7 cellular contexts compared by ENCODE assay signal in genomic region chr19:47607564-47608073, GRCh38. TPM values are rescaled to one million over a fixed set of nuclear protein-coding genes. Genes with fewer than 3 reads are reported as not detected.
DNase-seq lines count a peak whose midpoint lies in the region; ATAC-seq and TF ChIP-seq lines count a peak whose summit lies in the region.

No MANE protein-coding gene starts in this region.

- DNase-seq in activated naive CD8-positive, alpha-beta T cell treated with anti-CD3 and anti-CD28 coated beads, Interleukin-2, amount 50 U/mL, for 24 hours = no peak
- no peak for DNase-seq in kidney epithelial cell (ENCODE audit: low read depth)
- peak; percentile 19 for DNase-seq in superior temporal gyrus (ENCODE audit: extremely low spot score)
- no peak for DNase-seq in HUDEP-2 (lab: John Stamatoyannopoulos, UW; ENCODE audit: unreplicated experiment in 76 of 76)
- no peak for DNase-seq in NCI-H146 (lab: John Stamatoyannopoulos, UW)

- H3K27ac ChIP-seq in HUES64 (ENCODE audit: low read depth, low read length) = peak overlapping the region; percentile 96

- H3K9me3 ChIP-seq in HUES64 (ENCODE audit: insufficient read depth, low read depth, low read length) = no peaks in the 10 kb centered on the region

- H3K4me3 ChIP-seq in HUES64 (ENCODE audit: low read length) (peak overlapping the region; percentile 97), kidney epithelial cell (ENCODE audit: low read depth, low read length) (peak overlapping the region; percentile 98)

- peak overlapping the region; percentile 81 for H3K4me3 Mint-ChIP-seq in activated naive CD8-positive, alpha-beta T cell treated with anti-CD3 and anti-CD28 coated beads, Interleukin-2, amount 50 U/mL, for 24 hours

- H3K36me3 Mint-ChIP-seq in activated naive CD8-positive, alpha-beta T cell treated with anti-CD3 and anti-CD28 coated beads, Interleukin-2, amount 50 U/mL, for 24 hours (ENCODE audit: low read depth) = no peaks in the 10 kb centered on the region

- no peaks in the 10 kb centered on the region for H3K27me3 Mint-ChIP-seq in activated naive CD8-positive, alpha-beta T cell treated with anti-CD3 and anti-CD28 coated beads, Interleukin-2, amount 50 U/mL, for 24 hours

- no peaks in the 10 kb centered on the region for H3K9me3 Mint-ChIP-seq in activated naive CD8-positive, alpha-beta T cell treated with anti-CD3 and anti-CD28 coated beads, Interleukin-2, amount 50 U/mL, for 24 hours

- peak overlapping the region; percentile 68 for H3K27ac Mint-ChIP-seq in activated naive CD8-positive, alpha-beta T cell treated with anti-CD3 and anti-CD28 coated beads, Interleukin-2, amount 50 U/mL, for 24 hours

- no peak for ATAC-seq in activated naive CD8-positive, alpha-beta T cell treated with anti-CD3 and anti-CD28 coated beads, Interleukin-2, amount 50 U/mL, for 24 hours
- no peak for ATAC-seq in HG03025 (IDR thresholded peaks at IDR 0.05; ENCODE audit: low FRiP score, unreplicated experiment)

- H3K36me3 ChIP-seq in HUES64 (ENCODE audit: insufficient read depth, low read length) (0 out of 2 replicates have a peak, but pooled peaks cover 2% of the 10 kb centered on the region), kidney epithelial cell (ENCODE audit: control insufficient read depth, insufficient read depth, low read length) (no peaks in the 10 kb centered on the region)

- H3K27me3 ChIP-seq in HUES64 (ENCODE audit: insufficient read depth, low read length) = no peaks in the 10 kb centered on the region
- H3K27me3 ChIP-seq in kidney epithelial cell (ENCODE audit: control insufficient read depth, insufficient read depth, low read length) = no peaks in the 10 kb centered on the region

- H3K4me1 Mint-ChIP-seq in activated naive CD8-positive, alpha-beta T cell treated with anti-CD3 and anti-CD28 coated beads, Interleukin-2, amount 50 U/mL, for 24 hours = peaks cover 29% of the 10 kb centered on the region

- H3K9ac ChIP-seq in HUES64 (ENCODE audit: low read depth, low read length) = peak overlapping the region; percentile 97

- WGBS in HUES64 = 44% methylated on average over 21 of the region's 21 CpGs

- TF ChIP-seq CTCF in kidney epithelial cell (IDR thresholded peaks at IDR 0.05; ENCODE audit: insufficient read depth, low read length, poor library complexity, severe bottlenecking) = no peak

- H3K4me1 ChIP-seq in HUES64 (ENCODE audit: insufficient read depth, low read length) = peaks cover 11% of the 10 kb centered on the region

RNA-seq across cellular contexts. Expression of gene BICRA, which starts 1.3 kb away (rescaled TPM):
- polyA plus RNA-seq in HUES64 (2013, experiment 1 of 2) = 15.9 TPM
- 15.2 TPM for polyA plus RNA-seq in HUES64 (2013, experiment 2 of 2)
- total RNA-seq in kidney epithelial cell = 11.2 and 13.8 TPM in 2 replicates

RNA-seq across cellular contexts. Expression of gene ZNF541, which starts 34.7 kb away (rescaled TPM):
- polyA plus RNA-seq in HUES64 (2013, experiment 1 of 2) = not detected
- not detected for polyA plus RNA-seq in HUES64 (2013, experiment 2 of 2)
- not detected in 2 replicates for total RNA-seq in kidney epithelial cell
